ENCODE assay signal across 9 cellular contexts in genomic region chr6:14804444-14805210, GRCh38.
A peak's percentile ranks its signal among the peaks of the same experiment; 100 is the strongest.
DNase-seq lines count a peak whose midpoint lies in the region; ATAC-seq, FAIRE-seq and TF ChIP-seq lines count a peak whose summit lies in the region.
"Had no signal": no experiment of that assay in that cellular context is flagged by ENCODE, and none has a peak within 500 bp of the region (broad histone marks: within the 10 kb centered on the region; RNA-seq: fewer than 3 reads in every experiment).

No MANE protein-coding gene starts in this region.

- H4K20me1 ChIP-seq in KMS-11 (ENCODE audit: insufficient read depth), result no peaks in the 10 kb centered on the region

- peaks cover 59% of the 10 kb centered on the region for H3K4me1 ChIP-seq in KMS-11 (ENCODE audit: low read depth, poor library complexity, severe bottlenecking)
- H3K4me1 ChIP-seq in testis, result peaks cover 9% of the 10 kb centered on the region

- ATAC-seq in left colon (peak; percentile 89), HG02759 (IDR thresholded peaks at IDR 0.05; ENCODE audit: unreplicated experiment) (no peak), GM18511 (IDR thresholded peaks at IDR 0.05; ENCODE audit: unreplicated experiment) (no peak), HG03439 (IDR thresholded peaks at IDR 0.05; ENCODE audit: unreplicated experiment) (no peak)

- H2AFZ ChIP-seq in KMS-11 (ENCODE audit: low read depth), result peak overlapping the region; percentile 43

- no peak for FAIRE-seq in bronchial epithelial cell (lab: Jason Lieb, UNC)

- TF ChIP-seq CTCF in KMS-11 (conservative IDR thresholded peaks at IDR 0.05; ENCODE audit: low read depth, low read length), result no peak
- TF ChIP-seq CTCF in bronchial epithelial cell (IDR thresholded peaks at IDR 0.05; ENCODE audit: insufficient read depth, low read length, severe bottlenecking), result no peak
- no peak for TF ChIP-seq CTCF in testis (IDR thresholded peaks at IDR 0.05)

- no peaks in the 10 kb centered on the region for H3K79me2 ChIP-seq in KMS-11 (ENCODE audit: insufficient read depth, low read depth)

- H3K9ac ChIP-seq in KMS-11, result peak overlapping the region; percentile 48

- intact Hi-C loops in left colon (cut with DNase I, micrococcal nuclease) (no loop called here), testis (cut with DNase I; ENCODE audit: low total_unique reads) (no loop called here)

- DNase-seq in bronchial epithelial cell (ENCODE audit: low read depth), result peak; percentile 20
- peak; percentile 93 to 95 for DNase-seq in left colon
- peak; percentile 91 for DNase-seq in testis
- DNase-seq: NCI-H774 had no signal

- no peak overlapping the region for H3K4me3 ChIP-seq in KMS-11 (IDR thresholded peaks at IDR 0.05; ENCODE audit: insufficient read depth, low read depth, low read length)
- H3K4me3 ChIP-seq in bronchial epithelial cell (ENCODE audit: low read depth, low read length), result no peak overlapping the region
- H3K4me3 ChIP-seq in testis, result no peak overlapping the region
- H3K4me3 ChIP-seq: skin epidermis had no signal

- WGBS in testis, 2 donors, result 56 to 69% methylated on average over 13 to 20 of the region's 20 CpGs

- no peaks in the 10 kb centered on the region for H3K36me3 ChIP-seq in KMS-11 (ENCODE audit: insufficient read depth)
- no peaks in the 10 kb centered on the region for H3K36me3 ChIP-seq in bronchial epithelial cell (ENCODE audit: control insufficient read depth, insufficient read depth, low read length)
- no peaks in the 10 kb centered on the region for H3K36me3 ChIP-seq in testis (ENCODE audit: low read depth, missing control alignments)

- no peaks in the 10 kb centered on the region for H3K27me3 ChIP-seq in KMS-11 (ENCODE audit: insufficient read depth, low read depth)
- H3K27me3 ChIP-seq in bronchial epithelial cell (ENCODE audit: control insufficient read depth, insufficient read depth, low read length), result no peaks in the 10 kb centered on the region
- no peaks in the 10 kb centered on the region for H3K27me3 ChIP-seq in testis

- H3K27ac ChIP-seq in KMS-11, result peak overlapping the region; percentile 79
- no peak overlapping the region for H3K27ac ChIP-seq in testis

- H3K9me3 ChIP-seq in testis, result no peaks in the 10 kb centered on the region

- TF ChIP-seq POLR2A in testis (IDR thresholded peaks at IDR 0.05), result no peak

- H3K4me2 ChIP-seq in KMS-11, result peak overlapping the region; percentile 69; the same call in 1 of the 2 replicates

Comparison
In these comparisons a context has a peak if more than half of its experiments do, and no peak if none do; other contexts are left out.
1. DNase-seq: peak in every context shown above with its lines; median percentile 94 in left colon; 91 in testis; 20 in bronchial epithelial cell.